20 cellular contexts compared by ENCODE assay signal in the genomic region with DNA sequence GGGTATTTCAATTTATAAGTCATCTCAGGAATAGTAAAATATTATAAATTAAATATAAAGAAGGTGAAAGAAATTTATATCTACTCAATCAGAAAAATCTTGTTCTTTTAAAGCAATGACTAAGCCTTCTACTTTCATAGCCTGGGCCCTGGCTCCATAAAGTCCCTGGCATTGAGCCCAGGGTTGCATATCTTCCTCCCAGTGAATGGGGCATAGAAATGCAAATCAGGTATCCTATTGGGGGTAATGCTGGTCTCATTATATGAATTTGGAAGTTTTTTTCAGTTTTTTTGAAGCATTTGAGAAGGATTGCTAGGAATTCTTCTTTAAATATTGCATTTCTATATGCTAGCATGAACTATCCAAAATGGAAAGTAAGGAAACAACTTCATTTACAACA.
DNase-seq lines count a peak whose midpoint lies in the region; ATAC-seq, FAIRE-seq and TF ChIP-seq lines count a peak whose summit lies in the region.
"Had no signal": no experiment of that assay in that cellular context is flagged by ENCODE, and none has a peak within 500 bp of the region (broad histone marks: within the 10 kb centered on the region; RNA-seq: fewer than 3 reads in every experiment).

No MANE protein-coding gene starts in this region.

- H2AK5ac ChIP-seq in H9 (ENCODE audit: insufficient read length, low read length) (no peak overlapping the region), H1 (ENCODE audit: low read depth, low read length) (no peak overlapping the region)

- H3K9me3 Mint-ChIP-seq in H9 = peaks cover 14 to 32% of the 10 kb centered on the region in 2 experiments

- H2AFZ ChIP-seq in H9 (ENCODE audit: low read length) (no peak overlapping the region), H1 (ENCODE audit: low read length) (no peak overlapping the region), osteoblast (ENCODE audit: low read length) (no peak overlapping the region)

- peaks cover 10 to 25% (median 22%) of the 10 kb centered on the region in 3 experiments for H3K36me3 Mint-ChIP-seq in H9 (ENCODE audit: insufficient read depth in 1 of 3, low read depth in 3 of 3)

- no peak for FAIRE-seq in H1 (lab: Jason Lieb, UNC)
- FAIRE-seq: GM12891, K562 had no signal

- intact Hi-C loops in A673 (cut with micrococcal nuclease; ENCODE audit: unreplicated experiment) = no loop called here

- 0 out of 5 replicates have a peak overlapping the region, but pooled peaks of 1 of the 2 experiments have one; percentile 30 for H3K4me3 Mint-ChIP-seq in H9
- H3K4me3 Mint-ChIP-seq: CD4-positive, alpha-beta T cell had no signal

- TF ChIP-seq POLR2A in H1 (IDR thresholded peaks at IDR 0.05; ENCODE audit: control extremely low read depth in 1 of 2, low read depth in 2 of 2, low read length in 2 of 2) = no peak

- no peak overlapping the region for H3K23ac ChIP-seq in H9 (ENCODE audit: insufficient read length, low read depth, low read length)
- no peak overlapping the region for H3K23ac ChIP-seq in H1 (ENCODE audit: insufficient read length)

- H3K27me3 ChIP-seq in A673 (replicated peaks; ENCODE audit: insufficient read depth, low read depth, low read length, poor library complexity) (no peaks in the 10 kb centered on the region), H9 (ENCODE audit: insufficient read depth, low read length) (no peaks in the 10 kb centered on the region), H1 (replicated peaks in 1 of 4; ENCODE audit: control insufficient read depth in 3 of 4, extremely low read depth in 1 of 4, insufficient read depth in 3 of 4, low read length in 3 of 4) (no peaks in the 10 kb centered on the region), osteoblast (ENCODE audit: insufficient read depth, low read length) (no peaks in the 10 kb centered on the region)

- TF ChIP-seq RAD21 in H1 (IDR thresholded peaks at IDR 0.05 in 1 of 2, conservative IDR thresholded peaks at IDR 0.05 in 1 of 2; ENCODE audit: low read depth in 2 of 2, low read length in 2 of 2) = no peak

- H3K4me1 ChIP-seq in A673 (ENCODE audit: insufficient read depth, low read length, poor library complexity, severe bottlenecking) (peaks cover 7% of the 10 kb centered on the region), H9 (ENCODE audit: insufficient read depth, low read length) (peaks cover 4% of the 10 kb centered on the region; the same call in 1 of the 2 replicates), H1 (replicated peaks in 1 of 4; ENCODE audit: control insufficient read depth in 3 of 4, insufficient read depth in 4 of 4, low read length in 3 of 4) (peaks cover 0 to 7% (median 1%) of the 10 kb centered on the region in 4 experiments; a peak in 2 of 7 replicates), osteoblast (ENCODE audit: insufficient read depth, low read length) (no peaks in the 10 kb centered on the region)

- H3K14ac ChIP-seq in H9 (ENCODE audit: insufficient read depth, low read length) (no peak overlapping the region), H1 (ENCODE audit: insufficient read length) (no peak overlapping the region)

- H3K79me1 ChIP-seq in H9 (ENCODE audit: insufficient read depth, low read depth, low read length, poor library complexity, severe bottlenecking) = no peaks in the 10 kb centered on the region
- H3K79me1 ChIP-seq in H1 (ENCODE audit: low read depth, low read length) = no peaks in the 10 kb centered on the region

- H3K9ac ChIP-seq in H9 (ENCODE audit: extremely low read depth, insufficient read length, low read length) = no peak overlapping the region
- no peak overlapping the region for H3K9ac ChIP-seq in H1 (replicated peaks in 1 of 4; ENCODE audit: extremely low read depth in 1 of 4, low read depth in 3 of 4, low read length in 3 of 4)
- H3K9ac ChIP-seq: SK-N-SH had no signal

- no peak overlapping the region for H4K8ac ChIP-seq in H9 (replicated peaks; ENCODE audit: insufficient read length, low read depth, low read length)
- H4K8ac ChIP-seq in H1 (ENCODE audit: extremely low read depth, insufficient read depth, low read length) = no peak overlapping the region

- H3K4me3 ChIP-seq in A673 (ENCODE audit: low read depth, low read length, poor library complexity, severe bottlenecking) = no peak overlapping the region
- H3K4me3 ChIP-seq in H1 (ENCODE audit: extremely low read depth in 1 of 4, insufficient read depth in 2 of 4, low read depth in 3 of 4, low read length in 4 of 4) = peak overlapping the region in 1 of 4 experiments; percentile 6; a peak in 1 of 8 replicates
- no peak overlapping the region for H3K4me3 ChIP-seq in osteoblast (ENCODE audit: insufficient read depth, low read length)
- H3K4me3 ChIP-seq: K562 had no signal

- DNase-seq in A673 (ENCODE audit: low spot score) = peak; percentile 85
- DNase-seq in H9 = no peak
- DNase-seq in NCI-H1105 treated with DMSO at 0.1 percent for 48 hours (lab: John Stamatoyannopoulos, UW) = peak; percentile 45
- no peak for DNase-seq in H1 (ENCODE audit: low read depth in 1 of 2, low spot score in 2 of 2)
- DNase-seq in osteoblast (ENCODE audit: insufficient read length, low spot score, missing footprints) = no peak
- DNase-seq: CD4-positive, alpha-beta T cell; DMS53; EL; HCEC 1CT; NCI-H1436; NCI-H1930; NCI-H524; NCI-H82; OCI-M1; SHP77; SK-N-SH had no signal

- H2BK15ac ChIP-seq in H9 (ENCODE audit: low read depth, low read length) (no peak overlapping the region), H1 (ENCODE audit: low read length) (no peak overlapping the region)

- H3K9me3 ChIP-seq in A673 (ENCODE audit: low read depth, low read length, poor library complexity, severe bottlenecking) = no peaks in the 10 kb centered on the region
- no peaks in the 10 kb centered on the region for H3K9me3 ChIP-seq in H9 (ENCODE audit: control insufficient read depth, low read depth, low read length)
- peaks cover 0 to 7% of the 10 kb centered on the region in 2 experiments; a peak in 1 of 4 replicates for H3K9me3 ChIP-seq in H1 (ENCODE audit: insufficient read depth in 2 of 2, low read depth in 1 of 2, low read length in 1 of 2)
- H3K9me3 ChIP-seq in osteoblast (ENCODE audit: low read depth, low read length) = no peaks in the 10 kb centered on the region
- H3K9me3 ChIP-seq: SK-N-SH had no signal

- H2BK120ac ChIP-seq in H9 (ENCODE audit: low read depth, low read length, poor library complexity, severe bottlenecking) (no peak overlapping the region), H1 (replicated peaks; ENCODE audit: low read depth, low read length) (no peak overlapping the region)

- H3K23me2 ChIP-seq in H9 (ENCODE audit: insufficient read length, low read depth, low read length, poor library complexity, severe bottlenecking) (no peaks in the 10 kb centered on the region), H1 (ENCODE audit: low read depth, low read length) (no peaks in the 10 kb centered on the region)

- no peaks in the 10 kb centered on the region for H3K79me2 ChIP-seq in H9 (ENCODE audit: insufficient read depth, low read length)
- H3K79me2 ChIP-seq in H1 (ENCODE audit: control insufficient read depth in 1 of 2, insufficient read depth in 2 of 2, low read length in 2 of 2) = no peaks in the 10 kb centered on the region
- no peaks in the 10 kb centered on the region for H3K79me2 ChIP-seq in osteoblast (ENCODE audit: insufficient read depth, low read length)

- no TSS peak for BruUV-seq in A673 (replicated peaks; lab: Mats Ljungman, UMichigan)

- no peak overlapping the region for H3K4me2 ChIP-seq in H9 (ENCODE audit: insufficient read depth, insufficient read length, low read length)
- peak overlapping the region in 1 of 2 experiments; percentile 35; a peak in 2 of 4 replicates for H3K4me2 ChIP-seq in H1 (ENCODE audit: insufficient read depth in 1 of 2, low read depth in 2 of 2, low read length in 2 of 2)
- H3K4me2 ChIP-seq in osteoblast (ENCODE audit: insufficient read depth, low read length) = no peak overlapping the region
- H3K4me2 ChIP-seq: SK-N-SH had no signal

- H3K27me3 Mint-ChIP-seq in H9 (ENCODE audit: low read depth) = no peaks in the 10 kb centered on the region; the same call in 1 of the 2 replicates

- no peak overlapping the region for H3T11ph ChIP-seq in H9 (ENCODE audit: low read length)

- ATAC-seq in HG02981 (IDR thresholded peaks at IDR 0.05; ENCODE audit: unreplicated experiment) (no peak), GM18520 (IDR thresholded peaks at IDR 0.05; ENCODE audit: unreplicated experiment) (no peak)
- ATAC-seq: K562 had no signal

- H3K27ac Mint-ChIP-seq in H9 = peak overlapping the region in 2 of 3 experiments; percentile 29 to 71; a peak in 4 of 7 replicates
- H3K27ac Mint-ChIP-seq: CD4-positive, alpha-beta T cell had no signal

- CTCF ChIA-PET in A673 (lab: Charles Lee) (no interaction called here), H1 (lab: Charles Lee; ENCODE audit: partially characterized antibody) (interaction anchor here (0.7 kb wide), 1 partner anchor 855 kb away, joined by 4 read pairs; no protein-coding TSS in a partner anchor)

- no peak for TF ChIP-seq EP300 in H1 (IDR thresholded peaks at IDR 0.05; ENCODE audit: borderline replicate concordance in 1 of 2, low read depth in 2 of 2, low read length in 2 of 2)

- H3K18ac ChIP-seq in H9 (ENCODE audit: insufficient read length, low read depth, low read length) (no peak overlapping the region), H1 (ENCODE audit: extremely low read depth, low read length) (no peak overlapping the region)

- no peak overlapping the region for H4K91ac ChIP-seq in H9 (ENCODE audit: insufficient read length, low read depth, low read length)
- H4K91ac ChIP-seq in H1 (replicated peaks; ENCODE audit: insufficient read length, low read length) = no peak overlapping the region

- peaks cover 28% of the 10 kb centered on the region in 2 experiments for H3K4me1 Mint-ChIP-seq in H9

- H3K27ac ChIP-seq in A673 (ENCODE audit: low read depth, low read length, poor library complexity, severe bottlenecking) (no peak overlapping the region), H9 (ENCODE audit: insufficient read length, low read depth, low read length) (no peak overlapping the region), H1 (ENCODE audit: low read depth, low read length) (no peak overlapping the region), osteoblast (ENCODE audit: low read depth, low read length) (no peak overlapping the region)

- POLR2A ChIA-PET in A673 (lab: Charles Lee; ENCODE audit: low non-redundant PET) = no interaction called here
- POLR2A ChIA-PET in H1 (lab: Charles Lee; ENCODE audit: partially characterized antibody) = no interaction called here

- TF ChIP-seq CTCF in A673 (conservative IDR thresholded peaks at IDR 0.05; ENCODE audit: low read depth, low read length) (no peak), H9 (conservative IDR thresholded peaks at IDR 0.05) (no peak), H1 (IDR thresholded peaks at IDR 0.05; ENCODE audit: control extremely low read depth in 1 of 3, insufficient read depth in 1 of 3, low read depth in 1 of 3, low read length in 3 of 3) (no peak), osteoblast (IDR thresholded peaks at IDR 0.05; ENCODE audit: extremely low read depth, low read depth, low read length) (no peak)

- no peak overlapping the region for H4K5ac ChIP-seq in H9 (ENCODE audit: insufficient read length, low read depth, low read length)
- H4K5ac ChIP-seq in H1 (ENCODE audit: insufficient read length, low read depth, low read length) = peak overlapping the region; percentile 87

- H3K36me3 ChIP-seq in A673 (ENCODE audit: insufficient read depth, low read length, poor library complexity, severe bottlenecking) = no peaks in the 10 kb centered on the region
- no peaks in the 10 kb centered on the region for H3K36me3 ChIP-seq in H1 (ENCODE audit: control insufficient read depth in 2 of 4, insufficient read depth in 4 of 4, low read length in 3 of 4)
- no peaks in the 10 kb centered on the region for H3K36me3 ChIP-seq in osteoblast (ENCODE audit: insufficient read depth, low read length)

- H3K56ac ChIP-seq in H9 (ENCODE audit: insufficient read length, low read depth, low read length) = no peak overlapping the region
- H3K56ac ChIP-seq in H1 (replicated peaks; ENCODE audit: insufficient read length, low read depth, low read length) = no peak overlapping the region

- H4K20me1 ChIP-seq in H9 (ENCODE audit: control insufficient read depth, insufficient read depth, insufficient read length) (no peaks in the 10 kb centered on the region), H1 (replicated peaks in 1 of 2; ENCODE audit: control insufficient read depth in 1 of 2, insufficient read depth in 2 of 2, low read length in 2 of 2) (no peaks in the 10 kb centered on the region), osteoblast (ENCODE audit: insufficient read depth, low read length) (no peaks in the 10 kb centered on the region)

- H2BK12ac ChIP-seq in H9 (ENCODE audit: insufficient read length, low read depth, low read length) = no peak overlapping the region
- no peak overlapping the region for H2BK12ac ChIP-seq in H1 (ENCODE audit: low read depth, low read length)

- no peak overlapping the region for H2BK20ac ChIP-seq in H9 (ENCODE audit: low read depth, low read length, poor library complexity, severe bottlenecking)
- H2BK20ac ChIP-seq in H1 (ENCODE audit: low read length) = no peak overlapping the region

- H3K4ac ChIP-seq in H9 (ENCODE audit: low read depth, low read length) (no peak overlapping the region), H1 (replicated peaks; ENCODE audit: insufficient read length, low read depth, low read length) (no peak overlapping the region)

- no peak overlapping the region for H2BK5ac ChIP-seq in H9 (ENCODE audit: insufficient read length, low read length)
- no peak overlapping the region for H2BK5ac ChIP-seq in H1 (ENCODE audit: low read depth, low read length)

Comparison
In these comparisons a context has a peak if more than half of its experiments do, and no peak if none do; other contexts are left out.
1. DNase-seq: peak in A673 (single experiment) and NCI-H1105 treated with DMSO at 0.1 percent for 48 hours (single experiment); none in H9 (single experiment), H1 (0 of 2) and osteoblast (single experiment).